In genomic region chr6:137214931-137215330, GRCh38 we compare ENCODE assay signal across 26 cellular contexts. TPM values are rescaled to one million over a fixed set of nuclear protein-coding genes. Genes with fewer than 3 reads are reported as not detected.
DNase-seq lines count a peak whose midpoint lies in the region; ATAC-seq and TF ChIP-seq lines count a peak whose summit lies in the region.
"Had no signal": no experiment of that assay in that cellular context is flagged by ENCODE, and none has a peak within 500 bp of the region (broad histone marks: within the 10 kb centered on the region; RNA-seq: fewer than 3 reads in every experiment).

No MANE protein-coding gene starts in this region.

- no peak overlapping the region for H3K9ac ChIP-seq in GM23248
- H3K9ac ChIP-seq: parathyroid adenoma had no signal

- TF ChIP-seq CTCF in fibroblast of mammary gland (conservative IDR thresholded peaks at IDR 0.05; ENCODE audit: control insufficient read depth, insufficient read depth, low read depth, low read length) = no peak
- TF ChIP-seq CTCF in ovary (IDR thresholded peaks at IDR 0.05) = no peak

- peaks cover 92% of the 10 kb centered on the region for H3K79me2 ChIP-seq in GM23248 (ENCODE audit: insufficient read depth)

- no peak overlapping the region for H3K27ac Mint-ChIP-seq in stimulated activated effector memory CD8-positive, alpha-beta T cell treated with anti-CD3 and anti-CD28 coated beads, Interleukin-12 subunit alpha, Interleukin-12 subunit beta, amount 100 ng/mL, for 72 hours
- H3K27ac Mint-ChIP-seq: activated naive CD4-positive, alpha-beta T cell treated with anti-CD3 and anti-CD28 coated beads for 36 hours; stimulated activated naive CD8-positive, alpha-beta T cell treated with anti-CD3 and anti-CD28 coated beads, Interleukin-15, Interleukin-2, amounts not matched to agents 100 ng/mL and 50 ng/mL, for 24 hours had no signal

- peak overlapping the region; percentile 27 for H3K4me3 Mint-ChIP-seq in stimulated activated effector memory CD8-positive, alpha-beta T cell treated with anti-CD3 and anti-CD28 coated beads, Interleukin-12 subunit alpha, Interleukin-12 subunit beta, amount 100 ng/mL, for 72 hours
- H3K4me3 Mint-ChIP-seq: activated naive CD4-positive, alpha-beta T cell treated with anti-CD3 and anti-CD28 coated beads for 36 hours; stimulated activated naive CD8-positive, alpha-beta T cell treated with anti-CD3 and anti-CD28 coated beads, Interleukin-15, Interleukin-2, amounts not matched to agents 100 ng/mL and 50 ng/mL, for 24 hours had no signal

- H3K9me3 ChIP-seq in GM23248 (ENCODE audit: low read depth) (no peaks in the 10 kb centered on the region), ovary (no peaks in the 10 kb centered on the region)

- no peak for TF ChIP-seq EP300 in ovary (IDR thresholded peaks at IDR 0.05)

- WGBS in GM23248 (ENCODE audit: low coverage in 1 of 2, low lambda C conversion rate in 2 of 2, missing lambda C conversion rate in 2 of 2), 2 experiments = 30 to 33% methylated on average over 3 of the region's 3 CpGs
- 89 to 96% (median 91%) methylated on average over 3 of the region's 3 CpGs for WGBS in ovary, 3 donors

- H3K4me1 Mint-ChIP-seq in stimulated activated effector memory CD8-positive, alpha-beta T cell treated with anti-CD3 and anti-CD28 coated beads, Interleukin-12 subunit alpha, Interleukin-12 subunit beta, amount 100 ng/mL, for 72 hours = peaks cover 77% of the 10 kb centered on the region

- H3K4me3 ChIP-seq in GM23248 = no peak overlapping the region
- H3K4me3 ChIP-seq in fibroblast of mammary gland (ENCODE audit: control insufficient read depth, low read depth, low read length) = no peak overlapping the region
- no peak overlapping the region for H3K4me3 ChIP-seq in ovary
- H3K4me3 ChIP-seq in H7 (ENCODE audit: insufficient read depth, low read depth, low read length) = no peak overlapping the region
- H3K4me3 ChIP-seq: HAP-1 had no signal

- H3K36me3 ChIP-seq in GM23248 (ENCODE audit: low read depth) = no peaks in the 10 kb centered on the region; the same call in 1 of the 2 replicates
- no peaks in the 10 kb centered on the region for H3K36me3 ChIP-seq in ovary
- no peaks in the 10 kb centered on the region for H3K36me3 ChIP-seq in H7 (replicated peaks; ENCODE audit: control insufficient read depth, insufficient read depth, low read length)
- H3K36me3 ChIP-seq: HAP-1 had no signal

- no peaks in the 10 kb centered on the region for H3K9me3 Mint-ChIP-seq in stimulated activated effector memory CD8-positive, alpha-beta T cell treated with anti-CD3 and anti-CD28 coated beads, Interleukin-12 subunit alpha, Interleukin-12 subunit beta, amount 100 ng/mL, for 72 hours

- H4K20me1 ChIP-seq in GM23248 (ENCODE audit: insufficient read depth) = no peaks in the 10 kb centered on the region

- H3K27me3 ChIP-seq in GM23248 (replicated peaks; ENCODE audit: insufficient read depth) (no peaks in the 10 kb centered on the region), ovary (no peaks in the 10 kb centered on the region), H7 (ENCODE audit: control insufficient read depth, insufficient read depth, low read length) (no peaks in the 10 kb centered on the region)

- DNase-seq in GM23248 = peak; percentile 57
- DNase-seq in amniotic epithelial cell (ENCODE audit: low read depth) = peak; percentile 27
- peak; percentile 37 for DNase-seq in fibroblast of mammary gland (ENCODE audit: low read depth)
- no peak for DNase-seq in stimulated activated effector memory CD8-positive, alpha-beta T cell treated with anti-CD3 and anti-CD28 coated beads, Interleukin-12 subunit alpha, Interleukin-12 subunit beta, amount 100 ng/mL, for 72 hours (ENCODE audit: low spot score in 2 of 2)
- no peak for DNase-seq in ovary
- DNase-seq in H7 = no peak
- DNase-seq in middle frontal gyrus (ENCODE audit: extremely low spot score, low spot score) = no peak
- DNase-seq: activated CD4-positive, CD25-positive, alpha-beta regulatory T cell treated with anti-CD3 and anti-CD28 coated beads, Interleukin-2, amount 50 U/mL, for 72 hours; activated naive CD4-positive, alpha-beta T cell treated with anti-CD3 and anti-CD28 coated beads for 36 hours; activated T-cell treated with anti-CD3 and anti-CD28 coated beads, Interleukin-2, amount 50 U/mL, for 48 hours; COR-L47; DND-41; hypothalamus; mesendoderm; naive thymus-derived CD4-positive, alpha-beta T cell; NCI-H1417 treated with DMSO at 0.1 percent for 48 hours; NCI-H2171; NCI-H526 treated with DMSO at 0.1 percent for 48 hours; SHP77; stimulated activated CD4-positive, alpha-beta T cell treated with anti-CD3 and anti-CD28 coated beads, Interleukin-2, amount 100 ng/mL, for 24 hours had no signal

- peaks cover 35% of the 10 kb centered on the region for H3F3A ChIP-seq in GM23248 (ENCODE audit: insufficient read depth)

- H3K4me2 ChIP-seq in GM23248 (ENCODE audit: unreplicated experiment) = peak overlapping the region; percentile 11

- TF ChIP-seq POLR2A in ovary (IDR thresholded peaks at IDR 0.05) = no peak

- H3K27ac ChIP-seq in GM23248 (peak overlapping the region; percentile 94), ovary (no peak overlapping the region)
- H3K27ac ChIP-seq: parathyroid adenoma had no signal

- H3K9me2 ChIP-seq in GM23248 (ENCODE audit: insufficient read depth) = no peaks in the 10 kb centered on the region

- H3K4me1 ChIP-seq in GM23248 (ENCODE audit: insufficient read depth) (peaks cover 57% of the 10 kb centered on the region), ovary (ENCODE audit: insufficient read depth) (peaks cover 20% of the 10 kb centered on the region)

- ATAC-seq in stimulated activated effector memory CD8-positive, alpha-beta T cell treated with anti-CD3 and anti-CD28 coated beads, Interleukin-12 subunit alpha, Interleukin-12 subunit beta, amount 100 ng/mL, for 72 hours = no peak
- ATAC-seq: naive thymus-derived CD4-positive, alpha-beta T cell had no signal

- peaks cover 18% of the 10 kb centered on the region for H3K36me3 Mint-ChIP-seq in stimulated activated effector memory CD8-positive, alpha-beta T cell treated with anti-CD3 and anti-CD28 coated beads, Interleukin-12 subunit alpha, Interleukin-12 subunit beta, amount 100 ng/mL, for 72 hours

- no peak overlapping the region for H2AFZ ChIP-seq in GM23248
- H2AFZ ChIP-seq: parathyroid adenoma had no signal

- intact Hi-C loops in ovary (cut with DNase I) = no loop called here

- in situ Hi-C loops in GM23248 (cut with MboI) = no loop called here

RNA-seq across cellular contexts. Expression of gene IFNGR1, which starts 4.3 kb away (rescaled TPM):
- total RNA-seq in GM23248 (2014; rRNA removed; shearing (Covaris generic)) = 57.0 and 58.8 TPM in 2 replicates
- polyA plus RNA-seq in GM23248 (2016; fragmentation: Nextera tagmentation; extraction: Ambion mirVana) (61.6 and 65.3 TPM in 2 replicates), ovary (10 to 100 TPM; 55.5 to 62.9 TPM)
- 10 to 100 TPM; 37.1 to 95.2 (median 52.5) TPM for total RNA-seq in ovary
- total RNA-seq in H7 (2014; rRNA removed; shearing (Covaris generic)) = 21.8 and 24.7 TPM in 2 replicates

RNA-seq across cellular contexts. Expression of gene IL22RA2, which starts 41.5 kb away (rescaled TPM):
- not detected in 2 replicates for total RNA-seq in GM23248 (2014; rRNA removed; shearing (Covaris generic))
- polyA plus RNA-seq in GM23248 (2016; fragmentation: Nextera tagmentation; extraction: Ambion mirVana) (not detected in 2 replicates), ovary (not detected)
- not detected for total RNA-seq in ovary
- total RNA-seq in H7 (2014; rRNA removed; shearing (Covaris generic)) = not detected in 2 replicates
- total RNA-seq: activated CD8-positive, alpha-beta memory T cell treated with anti-CD3 and anti-CD28 coated beads for 36 hours; activated naive CD4-positive, alpha-beta T cell treated with anti-CD3 and anti-CD28 coated beads for 36 hours; astrocyte; naive thymus-derived CD4-positive, alpha-beta T cell; OCI-LY7 had no signal
- polyA plus RNA-seq: naive thymus-derived CD4-positive, alpha-beta T cell had no signal

Comparison
In these comparisons a context has a peak if more than half of its experiments do, and no peak if none do; other contexts are left out.
1. DNase-seq: peak in GM23248 (single experiment), amniotic epithelial cell (single experiment) and fibroblast of mammary gland (single experiment); none in stimulated activated effector memory CD8-positive, alpha-beta T cell treated with anti-CD3 and anti-CD28 coated beads, Interleukin-12 subunit alpha, Interleukin-12 subunit beta, amount 100 ng/mL, for 72 hours (0 of 2), ovary (0 of 5), H7 (single experiment) and middle frontal gyrus (single experiment).